26 cellular contexts compared by ENCODE assay signal in the genomic region with DNA sequence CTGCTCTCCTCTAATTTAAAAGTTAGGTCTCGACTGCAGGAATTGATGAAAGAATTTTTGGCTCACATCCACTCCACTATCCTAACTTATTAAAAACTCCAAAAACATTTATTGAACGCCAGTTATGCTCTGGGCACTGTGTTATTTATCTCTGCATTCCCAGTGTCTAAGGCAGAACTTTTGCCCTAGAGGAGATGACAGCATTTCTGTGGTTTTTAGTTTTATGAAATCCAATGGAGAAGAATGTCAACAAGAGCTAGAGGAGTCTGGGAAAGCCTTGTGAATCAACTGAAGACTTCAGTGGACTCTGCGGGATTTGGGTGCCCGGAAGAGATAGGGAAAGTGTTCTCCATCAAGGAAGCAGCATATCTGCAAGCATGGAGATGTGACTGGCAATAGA.
DNase-seq lines count a peak whose midpoint lies in the region; ATAC-seq and TF ChIP-seq lines count a peak whose summit lies in the region.
"Had no signal": no experiment of that assay in that cellular context is flagged by ENCODE, and none has a peak within 500 bp of the region (broad histone marks: within the 10 kb centered on the region; RNA-seq: fewer than 3 reads in every experiment).

No MANE protein-coding gene starts in this region.

- TF ChIP-seq CTCF in HFFc6 (IDR thresholded peaks at IDR 0.05) (no peak), breast epithelium (IDR thresholded peaks at IDR 0.05) (no peak), body of pancreas (IDR thresholded peaks at IDR 0.05) (no peak)

- peaks cover 39% of the 10 kb centered on the region for H3K9me3 Mint-ChIP-seq in HFFc6

- ATAC-seq in body of pancreas: no peak
- no peak for ATAC-seq in HG03439 (IDR thresholded peaks at IDR 0.05; ENCODE audit: unreplicated experiment)

- intact Hi-C loops in breast epithelium (cut with DNase I; ENCODE audit: low total_unique reads): no loop called here
- intact Hi-C loops in body of pancreas (cut with DNase I): no loop called here

- no peak for TF ChIP-seq POLR2A in breast epithelium (IDR thresholded peaks at IDR 0.05)
- no peak for TF ChIP-seq POLR2A in body of pancreas (IDR thresholded peaks at IDR 0.05)

- H3K27ac Mint-ChIP-seq in HFFc6: no peak overlapping the region
- H3K27ac Mint-ChIP-seq: CD14-positive monocyte; T-helper 1 cell treated with Interleukin-12 subunit alpha and Interleukin-12 subunit beta and Interleukin-4 antibody, amounts not matched to agents 30 μg/mL and 1 μg/mL, for 36 hours had no signal

- no peaks in the 10 kb centered on the region for H3K36me3 Mint-ChIP-seq in HFFc6 (ENCODE audit: low read depth)
- H3K36me3 Mint-ChIP-seq: CD14-positive monocyte had no signal

- 38 to 41% methylated on average over 4 of the region's 4 CpGs for WGBS in body of pancreas, 2 donors

- H3K9me3 ChIP-seq in breast epithelium (no peaks in the 10 kb centered on the region), MG63 (no peaks in the 10 kb centered on the region), body of pancreas (no peaks in the 10 kb centered on the region)
- H3K9me3 ChIP-seq: adrenal gland, right atrium auricular region, tibial nerve had no signal

- no peaks in the 10 kb centered on the region; the same call in 1 of the 2 replicates for H3K27me3 Mint-ChIP-seq in HFFc6 (ENCODE audit: insufficient read depth)

- H3K4me1 ChIP-seq in breast epithelium (peaks cover 0 to 3% of the 10 kb centered on the region in 2 donors), body of pancreas (no peaks in the 10 kb centered on the region)
- H3K4me1 ChIP-seq: adrenal gland, right atrium auricular region, tibial nerve had no signal

- H3K4me3 ChIP-seq in breast epithelium: no peak overlapping the region
- H3K4me3 ChIP-seq in MG63: no peak overlapping the region
- H3K4me3 ChIP-seq in body of pancreas: no peak overlapping the region
- H3K4me3 ChIP-seq: adrenal gland, right atrium auricular region, tibial nerve had no signal

- H3K27ac ChIP-seq in breast epithelium (peak overlapping the region; percentile 77 to 90), body of pancreas (no peak overlapping the region)
- H3K27ac ChIP-seq: 22Rv1, adrenal gland, right atrium auricular region, tibial nerve had no signal

- H3K4me3 Mint-ChIP-seq in HFFc6: no peak overlapping the region
- H3K4me3 Mint-ChIP-seq: CD14-positive monocyte; T-helper 1 cell treated with Interleukin-12 subunit alpha and Interleukin-12 subunit beta and Interleukin-4 antibody, amounts not matched to agents 30 μg/mL and 1 μg/mL, for 36 hours had no signal

- H3K4me1 Mint-ChIP-seq in HFFc6 (ENCODE audit: low read depth): no peaks in the 10 kb centered on the region
- H3K4me1 Mint-ChIP-seq: CD14-positive monocyte had no signal

- H3K27me3 ChIP-seq in breast epithelium (no peaks in the 10 kb centered on the region), MG63 (peaks cover 2% of the 10 kb centered on the region; the same call in 1 of the 2 replicates), body of pancreas (no peaks in the 10 kb centered on the region)
- H3K27me3 ChIP-seq: adrenal gland, right atrium auricular region, tibial nerve had no signal

- H3K36me3 ChIP-seq in breast epithelium (no peaks in the 10 kb centered on the region), MG63 (no peaks in the 10 kb centered on the region), body of pancreas (replicated peaks in 1 of 2; ENCODE audit: insufficient read depth in 1 of 2, low read depth in 2 of 2) (no peaks in the 10 kb centered on the region)
- H3K36me3 ChIP-seq: adrenal gland, right atrium auricular region, tibial nerve had no signal

- DNase-seq in A172 (ENCODE audit: low spot score) (peak; percentile 0), HFFc6 (peak; percentile 9), breast epithelium (ENCODE audit: low spot score in 2 of 2) (peak in 1 of 2 donors; percentile 34), hepatic stellate cell (ENCODE audit: low spot score) (peak; percentile 1), MG63 (no peak), body of pancreas (no peak), OCI-M2 (lab: John Stamatoyannopoulos, UW; ENCODE audit: unreplicated experiment) (no peak)
- DNase-seq: activated CD4-positive, alpha-beta T cell treated with anti-CD3 and anti-CD28 coated beads, Interleukin-2, amount 50 U/mL, for 1 hour; activated CD8-positive, alpha-beta memory T cell treated with anti-CD3 and anti-CD28 coated beads, Interleukin-2, amount 50 U/mL, for 4 hours; activated effector memory CD4-positive, alpha-beta T cell treated with Interleukin-2 at 50 U/mL for 16 hours; adrenal gland; DMS 273 treated with DMSO at 0.1 percent for 48 hours; effector CD4-positive, alpha-beta T cell; hippocampal formation; Kasumi-1; NCI-H1105 treated with DMSO at 0.1 percent for 48 hours; NCI-H2107; NCI-H69; nucleus accumbens; stimulated activated naive CD4-positive, alpha-beta T cell had no signal

Comparison
In these comparisons a context has a peak if more than half of its experiments do, and no peak if none do; other contexts are left out.
1. DNase-seq: peak in A172 (single experiment), HFFc6 (single experiment) and hepatic stellate cell (single experiment); none in MG63 (single experiment), body of pancreas (0 of 4) and OCI-M2 (single experiment).
2. H3K27ac ChIP-seq: peak in breast epithelium (2 of 2); none in body of pancreas (0 of 4).